23 cellular contexts compared by ENCODE assay signal in the genomic region with DNA sequence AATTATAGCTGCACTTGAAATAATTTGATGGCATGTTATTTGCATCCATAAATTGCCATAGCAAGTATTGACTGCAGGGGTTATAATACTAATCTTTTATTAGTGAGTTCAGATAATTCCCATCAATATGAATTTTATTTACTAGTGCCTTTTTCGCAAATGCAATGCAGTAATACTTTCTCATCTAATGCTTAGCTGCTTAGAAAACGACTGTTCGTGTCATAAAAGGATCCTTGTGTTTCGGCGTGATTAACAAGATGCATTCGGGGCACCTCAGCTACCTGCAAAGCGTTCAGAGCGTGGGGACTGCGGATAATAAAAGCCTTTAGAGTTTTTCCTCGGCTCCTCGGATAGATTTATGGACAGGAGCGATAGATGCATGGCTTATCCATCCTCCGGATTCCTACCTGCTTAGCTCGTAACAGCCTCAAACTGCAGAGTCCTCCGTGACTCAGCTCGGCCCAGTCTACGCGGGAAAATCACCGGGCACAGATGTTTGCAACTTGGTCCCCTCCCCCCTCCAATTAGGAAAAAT. TPM values are rescaled to one million over a fixed set of nuclear protein-coding genes. Genes with fewer than 3 reads are reported as not detected.
DNase-seq lines count a peak whose midpoint lies in the region; ATAC-seq, FAIRE-seq and TF ChIP-seq lines count a peak whose summit lies in the region.
"Had no signal": no experiment of that assay in that cellular context is flagged by ENCODE, and none has a peak within 500 bp of the region (broad histone marks: within the 10 kb centered on the region; RNA-seq: fewer than 3 reads in every experiment).

No MANE protein-coding gene starts in this region.

- intact Hi-C loops in Right ventricle myocardium superior (cut with DNase I): no loop called here

- H4K20me1 ChIP-seq in astrocyte (ENCODE audit: insufficient read depth, low read length): no peaks in the 10 kb centered on the region

- ATAC-seq in Right ventricle myocardium superior (ENCODE audit: poor library complexity): no peak
- ATAC-seq in GM19023 (IDR thresholded peaks at IDR 0.05; ENCODE audit: unreplicated experiment): no peak
- ATAC-seq: CD8-positive, alpha-beta T cell; left lobe of liver; right cardiac atrium had no signal

- no peak overlapping the region for H3K9ac ChIP-seq in astrocyte (ENCODE audit: low read length)

- H2AFZ ChIP-seq in astrocyte (ENCODE audit: low read depth, low read length): no peak overlapping the region

- H3K4me3 ChIP-seq in astrocyte (ENCODE audit: insufficient read depth, low read depth, low read length): no peak overlapping the region
- H3K4me3 ChIP-seq: cardiac muscle cell, tibial artery had no signal

- TF ChIP-seq CTCF in GM10266 (IDR thresholded peaks at IDR 0.05; ENCODE audit: control insufficient read depth, insufficient read depth, low read depth, missing control alignments) (no peak), astrocyte (IDR thresholded peaks at IDR 0.05; ENCODE audit: insufficient read depth, low read depth, low read length) (no peak), nephron (IDR thresholded peaks at IDR 0.05; ENCODE audit: unreplicated experiment in 3 of 3) (no peak)

- DNase-seq in EH (ENCODE audit: low read depth): peak; percentile 21
- DNase-seq in GM10266 (ENCODE audit: extremely low spot score): peak; percentile 32
- no peak for DNase-seq in astrocyte (ENCODE audit: low read depth)
- DNase-seq in Right ventricle myocardium superior: no peak
- DNase-seq in NCI-H1417 treated with DMSO at 0.1 percent for 48 hours (lab: John Stamatoyannopoulos, UW): no peak
- no peak for DNase-seq in NCI-H2029 (lab: John Stamatoyannopoulos, UW)
- DNase-seq: CD8-positive, alpha-beta T cell; Karpas-422; NCI-H1092; NCI-H524 treated with DMSO at 0.1 percent for 48 hours; nucleus accumbens; SHP77; stimulated activated naive CD4-positive, alpha-beta T cell treated with Interleukin-2 at 50 U/mL for 16 hours; T-helper 2 cell; tibial artery; WERI-Rb-1 had no signal

- peaks cover 5% of the 10 kb centered on the region for H3K79me2 ChIP-seq in astrocyte (ENCODE audit: insufficient read depth, low read length)

- H3K4me2 ChIP-seq in astrocyte (ENCODE audit: low read length): peak overlapping the region; percentile 48

- H3K9me3 Mint-ChIP-seq in astrocyte (ENCODE audit: unreplicated experiment) (peaks cover 35% of the 10 kb centered on the region), nephron (no peaks in the 10 kb centered on the region)
- H3K9me3 Mint-ChIP-seq: activated T-helper 2 cell treated with anti-CD3 and anti-CD28 coated beads, Interferon-gamma antibody, Interleukin-2, Interleukin-4, amounts not matched to agents 10 μg/mL and 5 μg/mL and 100 μg/mL, durations not matched to agents 14 hours and 24 hours and 36 hours; CD8-positive, alpha-beta T cell had no signal

- H3K4me1 ChIP-seq in astrocyte (ENCODE audit: insufficient read depth, low read length): peaks cover 27% of the 10 kb centered on the region

- H3K36me3 Mint-ChIP-seq in astrocyte (ENCODE audit: low read depth, unreplicated experiment) (peaks cover 3% of the 10 kb centered on the region), nephron (ENCODE audit: low read depth) (no peaks in the 10 kb centered on the region)
- H3K36me3 Mint-ChIP-seq: CD8-positive, alpha-beta T cell had no signal

- peaks cover 63% of the 10 kb centered on the region for H3K27me3 ChIP-seq in astrocyte (ENCODE audit: insufficient read depth, low read length)

- peak overlapping the region; percentile 89 for H3K27ac Mint-ChIP-seq in astrocyte (ENCODE audit: unreplicated experiment)
- H3K27ac Mint-ChIP-seq in nephron: no peak overlapping the region
- H3K27ac Mint-ChIP-seq: activated T-helper 2 cell treated with anti-CD3 and anti-CD28 coated beads, Interferon-gamma antibody, Interleukin-2, Interleukin-4, amounts not matched to agents 10 μg/mL and 5 μg/mL and 100 μg/mL, durations not matched to agents 14 hours and 24 hours and 36 hours; CD8-positive, alpha-beta T cell had no signal

- H3K4me1 Mint-ChIP-seq in astrocyte (ENCODE audit: low read depth, unreplicated experiment) (peaks cover 14% of the 10 kb centered on the region), nephron (peaks cover 40% of the 10 kb centered on the region)

- FAIRE-seq in astrocyte (lab: Jason Lieb, UNC): no peak
- FAIRE-seq: frontal cortex had no signal

- H3K4me3 Mint-ChIP-seq in astrocyte (ENCODE audit: unreplicated experiment) (no peak overlapping the region), nephron (peak overlapping the region in 2 of 3 experiments; percentile 12 to 17)
- H3K4me3 Mint-ChIP-seq: CD8-positive, alpha-beta T cell had no signal

- no peaks in the 10 kb centered on the region for H3K9me3 ChIP-seq in astrocyte (ENCODE audit: insufficient read depth, low read depth, low read length)
- H3K9me3 ChIP-seq: tibial artery had no signal

- H3K36me3 ChIP-seq in astrocyte (ENCODE audit: insufficient read depth, low read length): no peaks in the 10 kb centered on the region
- H3K36me3 ChIP-seq: cardiac muscle cell, tibial artery, WERI-Rb-1 had no signal

- no peak overlapping the region for H3K27ac ChIP-seq in astrocyte (ENCODE audit: low read depth, low read length)
- H3K27ac ChIP-seq: cardiac muscle cell, tibial artery, WERI-Rb-1 had no signal

- H3K27me3 Mint-ChIP-seq in astrocyte (ENCODE audit: low read depth, unreplicated experiment): peaks cover 56% of the 10 kb centered on the region
- H3K27me3 Mint-ChIP-seq in nephron (ENCODE audit: low read depth): peaks cover 96% of the 10 kb centered on the region

RNA-seq across cellular contexts. Expression of a gene that starts 2.6 kb away (rescaled TPM):
- total RNA-seq in astrocyte (1.2 and 1.8 TPM in 2 replicates), Right ventricle myocardium superior (not detected)
- total RNA-seq: activated T-helper 2 cell treated with anti-CD3 and anti-CD28 coated beads, Interferon-gamma antibody, Interleukin-2, Interleukin-4, amounts not matched to agents 10 μg/mL and 5 μg/mL and 100 μg/mL, durations not matched to agents 14 hours and 24 hours and 36 hours; CD8-positive, alpha-beta T cell; left lobe of liver; right cardiac atrium had no signal

Comparison
In these comparisons a context has a peak if more than half of its experiments do, and no peak if none do; other contexts are left out.
1. DNase-seq: peak in EH (single experiment) and GM10266 (single experiment); none in astrocyte (single experiment), Right ventricle myocardium superior (single experiment), NCI-H1417 treated with DMSO at 0.1 percent for 48 hours (single experiment) and NCI-H2029 (single experiment).